Comparison of ENCODE assay signal across 13 cellular contexts in the genomic region with DNA sequence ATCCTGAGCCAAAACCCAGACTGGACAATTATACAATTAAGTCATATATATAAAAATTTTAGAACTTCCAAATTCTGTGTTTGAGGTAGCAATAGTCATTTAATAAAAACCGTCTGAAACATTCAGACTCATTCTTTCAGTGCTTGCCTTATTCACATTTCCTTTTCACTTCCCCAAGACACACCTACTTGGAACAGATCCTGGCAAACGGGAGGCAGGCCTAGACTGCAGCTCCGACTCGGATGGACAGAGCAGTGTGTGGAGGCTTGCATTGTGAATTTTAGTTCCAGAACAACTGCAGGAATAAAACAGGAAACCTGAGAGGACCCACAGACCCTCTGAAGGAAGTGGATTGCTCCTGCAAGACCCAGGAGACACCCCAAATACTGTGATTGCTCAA.
"Had no signal": no experiment of that assay in that cellular context is flagged by ENCODE, and none has a peak within 500 bp of the region (broad histone marks: within the 10 kb centered on the region; RNA-seq: fewer than 3 reads in every experiment).

No MANE protein-coding gene starts in this region.

- H3K4me3 ChIP-seq: body of pancreas, heart left ventricle had no signal

- H3K27me3 ChIP-seq: body of pancreas, heart left ventricle had no signal

- H3K36me3 ChIP-seq: heart left ventricle had no signal

- DNase-seq: activated T-cell treated with anti-CD3 and anti-CD28 coated beads, Interleukin-2, amount 50 U/mL, for 1 hour; amniotic stem cell; body of pancreas; cerebellar nuclear complex; foreskin melanocyte; heart left ventricle; islet precursor cell; naive thymus-derived CD4-positive, alpha-beta T cell; right cardiac atrium; stimulated activated CD4-positive, alpha-beta T cell treated with anti-CD3 and anti-CD28 coated beads, Interleukin-1b, Interleukin-23, amount 100 ng/mL, for 48 hours; trophoblast cell had no signal

- ATAC-seq: body of pancreas; esophagus mucosa; heart left ventricle; naive thymus-derived CD4-positive, alpha-beta T cell; right cardiac atrium; stimulated activated memory B cell treated with anti-CD40 and anti-IgM and Interleukin-4, amounts not matched to agents 10 μg/mL and 1 μg/mL and 100 μg/mL, for 72 hours had no signal
